Comparison of ENCODE assay signal across 1 cellular context in the genomic region with DNA sequence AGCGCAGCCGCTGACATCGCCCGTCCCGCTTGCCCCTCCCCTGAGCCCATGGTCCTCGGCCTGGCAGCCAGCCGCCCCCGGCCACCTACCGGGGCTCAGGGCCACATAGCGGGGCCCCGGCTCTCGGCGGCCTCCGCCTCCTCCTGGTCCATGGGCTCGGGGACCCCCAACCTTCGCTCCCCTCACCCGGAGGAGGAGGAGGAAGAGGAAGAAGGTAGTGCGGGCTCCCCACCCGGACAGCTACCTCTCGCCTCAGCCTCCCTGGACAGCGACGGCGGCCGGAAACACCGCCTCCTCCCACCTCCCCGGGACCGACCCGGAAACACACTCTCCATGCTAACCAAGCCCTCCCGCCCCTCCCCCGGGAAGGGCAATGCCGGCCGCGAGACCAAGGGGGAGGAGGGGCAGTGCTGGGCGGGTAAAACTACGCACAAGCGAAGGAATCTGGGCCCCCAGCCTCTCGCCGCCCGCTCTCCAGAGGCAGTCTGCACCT.
TF ChIP-seq lines count a peak whose summit lies in the region.

TSS of gene KIAA0319L (minus strand) at position 286 of the 493 bp plus-strand sequence. CDS start 2,912 bp downstream, outside the sequence.

TF ChIP-seq in HepG2, 621 proteins besides CTCF, POLR2A, EP300 and RAD21 (continued from another document and continues in another):
- TF ChIP-seq ZBTB10 (CRISPR knock-in tag; IDR thresholded peaks at IDR 0.05; ENCODE audit: borderline replicate concordance) (no peak), ZEB1 (IDR thresholded peaks at IDR 0.05; ENCODE audit: insufficient replicate concordance, low read depth) (no peak), IKZF1 (IDR thresholded peaks at IDR 0.05) (no peak), FLYWCH1 (CRISPR knock-in tag; IDR thresholded peaks at IDR 0.05) (no peak), ZBTB1 (CRISPR knock-in tag; IDR thresholded peaks at IDR 0.05; ENCODE audit: borderline replicate concordance) (no peak), THAP9 (CRISPR knock-in tag; IDR thresholded peaks at IDR 0.05; ENCODE audit: borderline replicate concordance) (peak; percentile 96; the same call in 1 of the 2 replicates), CBX2 (IDR thresholded peaks at IDR 0.05; ENCODE audit: low read depth, low read length) (no peak), CBX2 (CRISPR knock-in tag; IDR thresholded peaks at IDR 0.05; ENCODE audit: low read depth) (no peak), TAF1 (CRISPR knock-in tag; IDR thresholded peaks at IDR 0.05) (peak; percentile 77; the same call in 1 of the 2 replicates), ELF3 (CRISPR knock-in tag; IDR thresholded peaks at IDR 0.05) (peak; percentile 57; the same call in 1 of the 2 replicates), TOPORS (CRISPR knock-in tag; IDR thresholded peaks at IDR 0.05) (no peak; the same call in 1 of the 2 replicates), IKZF4 (CRISPR knock-in tag; IDR thresholded peaks at IDR 0.05; ENCODE audit: borderline replicate concordance, low read depth, not compliant biosample characterization) (no peak), HOXA5 (CRISPR knock-in tag; IDR thresholded peaks at IDR 0.05) (no peak), NFYC (CRISPR knock-in tag; IDR thresholded peaks at IDR 0.05) (no peak), SIX4 (CRISPR knock-in tag; IDR thresholded peaks at IDR 0.05) (peak; percentile 68), IRF2 (CRISPR knock-in tag; IDR thresholded peaks at IDR 0.05) (no peak), ZNF703 (CRISPR knock-in tag; IDR thresholded peaks at IDR 0.05; ENCODE audit: borderline replicate concordance) (0 out of 2 replicates have a peak, but pooled peaks have one; percentile 79), MBNL3 (CRISPR knock-in tag; conservative IDR thresholded peaks at IDR 0.05) (no peak), THAP11 (CRISPR knock-in tag; IDR thresholded peaks at IDR 0.05) (no peak), ZNF496 (CRISPR knock-in tag; IDR thresholded peaks at IDR 0.05; ENCODE audit: insufficient replicate concordance) (no peak), ZFP91 (CRISPR knock-in tag; IDR thresholded peaks at IDR 0.05; ENCODE audit: borderline replicate concordance) (no peak), HIVEP1 (CRISPR knock-in tag; IDR thresholded peaks at IDR 0.05) (0 out of 2 replicates have a peak, but pooled peaks have one; percentile 76), THYN1 (CRISPR knock-in tag; IDR thresholded peaks at IDR 0.05; ENCODE audit: borderline replicate concordance, low read depth) (no peak), ZNF513 (CRISPR knock-in tag; conservative IDR thresholded peaks at IDR 0.05) (no peak), SP2 (CRISPR knock-in tag; IDR thresholded peaks at IDR 0.05) (no peak), CHCHD3 (CRISPR knock-in tag; IDR thresholded peaks at IDR 0.05) (no peak), ZNF746 (CRISPR knock-in tag; IDR thresholded peaks at IDR 0.05) (peak; percentile 63; the same call in 1 of the 2 replicates), ZNF761 (CRISPR knock-in tag; conservative IDR thresholded peaks at IDR 0.05) (no peak), CENPBD1 (CRISPR knock-in tag; IDR thresholded peaks at IDR 0.05; ENCODE audit: borderline replicate concordance, low read depth) (no peak), TIGD3 (CRISPR knock-in tag; IDR thresholded peaks at IDR 0.05; ENCODE audit: borderline replicate concordance) (no peak), PTBP1 (IDR thresholded peaks at IDR 0.05; ENCODE audit: low read depth, low read length, poor library complexity, severe bottlenecking) (no peak), NCOR1 (IDR thresholded peaks at IDR 0.05; ENCODE audit: borderline replicate concordance, low read length) (no peak), KLF15 (CRISPR knock-in tag; IDR thresholded peaks at IDR 0.05; ENCODE audit: borderline replicate concordance) (no peak)
- TF ChIP-seq, protein P1, sequence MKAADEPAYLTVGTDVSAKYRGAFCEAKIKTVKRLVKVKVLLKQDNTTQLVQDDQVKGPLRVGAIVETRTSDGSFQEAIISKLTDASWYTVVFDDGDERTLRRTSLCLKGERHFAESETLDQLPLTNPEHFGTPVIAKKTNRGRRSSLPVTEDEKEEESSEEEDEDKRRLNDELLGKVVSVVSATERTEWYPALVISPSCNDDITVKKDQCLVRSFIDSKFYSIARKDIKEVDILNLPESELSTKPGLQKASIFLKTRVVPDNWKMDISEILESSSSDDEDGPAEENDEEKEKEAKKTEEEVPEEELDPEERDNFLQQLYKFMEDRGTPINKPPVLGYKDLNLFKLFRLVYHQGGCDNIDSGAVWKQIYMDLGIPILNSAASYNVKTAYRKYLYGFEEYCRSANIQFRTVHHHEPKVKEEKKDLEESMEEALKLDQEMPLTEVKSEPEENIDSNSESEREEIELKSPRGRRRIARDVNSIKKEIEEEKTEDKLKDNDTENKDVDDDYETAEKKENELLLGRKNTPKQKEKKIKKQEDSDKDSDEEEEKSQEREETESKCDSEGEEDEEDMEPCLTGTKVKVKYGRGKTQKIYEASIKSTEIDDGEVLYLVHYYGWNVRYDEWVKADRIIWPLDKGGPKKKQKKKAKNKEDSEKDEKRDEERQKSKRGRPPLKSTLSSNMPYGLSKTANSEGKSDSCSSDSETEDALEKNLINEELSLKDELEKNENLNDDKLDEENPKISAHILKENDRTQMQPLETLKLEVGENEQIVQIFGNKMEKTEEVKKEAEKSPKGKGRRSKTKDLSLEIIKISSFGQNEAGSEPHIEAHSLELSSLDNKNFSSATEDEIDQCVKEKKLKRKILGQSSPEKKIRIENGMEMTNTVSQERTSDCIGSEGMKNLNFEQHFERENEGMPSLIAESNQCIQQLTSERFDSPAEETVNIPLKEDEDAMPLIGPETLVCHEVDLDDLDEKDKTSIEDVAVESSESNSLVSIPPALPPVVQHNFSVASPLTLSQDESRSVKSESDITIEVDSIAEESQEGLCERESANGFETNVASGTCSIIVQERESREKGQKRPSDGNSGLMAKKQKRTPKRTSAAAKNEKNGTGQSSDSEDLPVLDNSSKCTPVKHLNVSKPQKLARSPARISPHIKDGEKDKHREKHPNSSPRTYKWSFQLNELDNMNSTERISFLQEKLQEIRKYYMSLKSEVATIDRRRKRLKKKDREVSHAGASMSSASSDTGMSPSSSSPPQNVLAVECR (CRISPR knock-in tag; IDR thresholded peaks at IDR 0.05; ENCODE audit: borderline replicate concordance), result peak; percentile 87
- TF ChIP-seq, protein P2, sequence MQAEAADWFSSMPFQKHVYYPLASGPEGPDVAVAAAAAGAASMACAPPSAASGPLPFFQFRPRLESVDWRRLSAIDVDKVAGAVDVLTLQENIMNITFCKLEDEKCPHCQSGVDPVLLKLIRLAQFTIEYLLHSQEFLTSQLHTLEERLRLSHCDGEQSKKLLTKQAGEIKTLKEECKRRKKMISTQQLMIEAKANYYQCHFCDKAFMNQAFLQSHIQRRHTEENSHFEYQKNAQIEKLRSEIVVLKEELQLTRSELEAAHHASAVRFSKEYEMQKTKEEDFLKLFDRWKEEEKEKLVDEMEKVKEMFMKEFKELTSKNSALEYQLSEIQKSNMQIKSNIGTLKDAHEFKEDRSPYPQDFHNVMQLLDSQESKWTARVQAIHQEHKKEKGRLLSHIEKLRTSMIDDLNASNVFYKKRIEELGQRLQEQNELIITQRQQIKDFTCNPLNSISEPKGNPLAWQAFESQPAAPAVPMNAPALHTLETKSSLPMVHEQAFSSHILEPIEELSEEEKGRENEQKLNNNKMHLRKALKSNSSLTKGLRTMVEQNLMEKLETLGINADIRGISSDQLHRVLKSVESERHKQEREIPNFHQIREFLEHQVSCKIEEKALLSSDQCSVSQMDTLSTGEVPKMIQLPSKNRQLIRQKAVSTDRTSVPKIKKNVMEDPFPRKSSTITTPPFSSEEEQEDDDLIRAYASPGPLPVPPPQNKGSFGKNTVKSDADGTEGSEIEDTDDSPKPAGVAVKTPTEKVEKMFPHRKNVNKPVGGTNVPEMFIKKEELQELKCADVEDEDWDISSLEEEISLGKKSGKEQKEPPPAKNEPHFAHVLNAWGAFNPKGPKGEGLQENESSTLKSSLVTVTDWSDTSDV (CRISPR knock-in tag; IDR thresholded peaks at IDR 0.05), result no peak
- TF ChIP-seq, protein P3, sequence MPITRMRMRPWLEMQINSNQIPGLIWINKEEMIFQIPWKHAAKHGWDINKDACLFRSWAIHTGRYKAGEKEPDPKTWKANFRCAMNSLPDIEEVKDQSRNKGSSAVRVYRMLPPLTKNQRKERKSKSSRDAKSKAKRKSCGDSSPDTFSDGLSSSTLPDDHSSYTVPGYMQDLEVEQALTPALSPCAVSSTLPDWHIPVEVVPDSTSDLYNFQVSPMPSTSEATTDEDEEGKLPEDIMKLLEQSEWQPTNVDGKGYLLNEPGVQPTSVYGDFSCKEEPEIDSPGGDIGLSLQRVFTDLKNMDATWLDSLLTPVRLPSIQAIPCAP (CRISPR knock-in tag; IDR thresholded peaks at IDR 0.05; ENCODE audit: low read depth), result no peak
- TF ChIP-seq, protein P4, sequence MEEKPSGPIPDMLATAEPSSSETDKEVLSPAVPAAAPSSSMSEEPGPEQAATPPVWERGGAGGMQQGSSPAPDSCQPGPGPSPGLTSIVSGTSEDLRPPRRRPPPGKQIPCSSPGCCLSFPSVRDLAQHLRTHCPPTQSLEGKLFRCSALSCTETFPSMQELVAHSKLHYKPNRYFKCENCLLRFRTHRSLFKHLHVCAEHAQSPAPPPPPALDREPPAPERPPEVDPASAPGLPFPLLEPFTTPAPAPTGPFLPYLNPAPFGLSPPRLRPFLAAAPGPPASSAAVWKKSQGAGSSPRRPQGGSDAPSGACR (CRISPR knock-in tag; IDR thresholded peaks at IDR 0.05), result 0 out of 2 replicates have a peak, but pooled peaks have one; percentile 56
